Comparison of ENCODE assay signal across 8 cellular contexts in the genomic region with DNA sequence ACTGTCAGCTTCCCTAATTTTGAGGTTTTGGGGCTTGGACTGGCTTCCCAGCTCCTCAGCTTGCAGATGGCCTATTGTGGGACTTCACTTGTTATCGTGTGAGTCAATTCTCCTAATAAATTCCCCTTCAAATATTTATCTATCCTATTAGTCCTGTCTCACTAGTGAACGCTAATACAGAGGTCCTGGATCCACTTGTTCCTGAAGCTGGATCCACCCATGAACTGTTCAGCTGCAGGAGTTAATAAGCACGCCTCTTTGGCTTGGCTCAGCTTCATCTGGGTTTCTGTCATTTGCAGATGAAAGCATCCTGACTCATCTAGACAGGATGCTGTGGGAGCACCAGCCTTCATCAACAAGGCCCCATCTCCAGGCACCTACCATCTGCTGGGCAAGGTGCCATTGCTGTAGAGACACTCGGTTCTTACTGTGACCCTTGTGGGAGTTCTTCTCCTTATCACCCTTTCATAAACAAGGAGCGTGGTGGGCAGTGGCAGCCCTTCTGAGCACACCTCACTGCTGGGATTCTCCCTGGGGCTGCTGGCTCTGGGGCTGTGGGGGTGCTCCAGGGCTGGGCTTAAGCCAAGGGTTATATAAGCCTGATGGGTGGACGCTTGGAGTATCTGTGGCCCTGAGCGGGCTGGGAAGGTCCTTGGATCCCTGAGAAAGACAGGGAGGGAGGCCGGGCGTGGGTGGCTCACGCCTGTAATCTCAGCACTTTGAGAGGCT. TPM values are rescaled to one million over a fixed set of nuclear protein-coding genes. Genes with fewer than 3 reads are reported as not detected.
DNase-seq lines count a peak whose midpoint lies in the region; ATAC-seq, FAIRE-seq and TF ChIP-seq lines count a peak whose summit lies in the region.

No MANE protein-coding gene starts in this region.

- H3K4me3 Mint-ChIP-seq in HFFc6 = no peak overlapping the region

- H3K27ac Mint-ChIP-seq in HFFc6 = no peak overlapping the region; the same call in 1 of the 2 replicates

- H3K9me3 Mint-ChIP-seq in HFFc6 = no peaks in the 10 kb centered on the region

- H3K36me3 ChIP-seq in GM12878 (ENCODE audit: control insufficient read depth in 2 of 2, insufficient read depth in 2 of 2, low read length in 1 of 2) (no peaks in the 10 kb centered on the region), small intestine (ENCODE audit: control insufficient read depth in 2 of 2, insufficient read depth in 2 of 2, low read length in 2 of 2) (no peaks in the 10 kb centered on the region)

- no peak for TF ChIP-seq POLR2A in GM12878 (IDR thresholded peaks at IDR 0.05; ENCODE audit: low read depth, low read length)

- DNase-seq in HFFc6 = peak; percentile 72
- peak; percentile 43 for DNase-seq in activated CD4-positive, CD25-positive, alpha-beta regulatory T cell treated with anti-CD3 and anti-CD28 coated beads, Interleukin-2, amount 50 U/mL, for 16 hours (ENCODE audit: low read depth, low spot score)
- no peak for DNase-seq in GM12878 (ENCODE audit: low read depth, low spot score)
- DNase-seq in stimulated activated CD4-positive, alpha-beta T cell treated with anti-CD3 and anti-CD28 coated beads, TNF-alpha, amount 100 ng/mL, for 4 hours (ENCODE audit: low read depth in 3 of 3) = peak in 2 of 3 experiments; percentile 43 to 63
- DNase-seq in NCI-H2107 treated with DMSO at 0.1 percent for 48 hours (lab: John Stamatoyannopoulos, UW; ENCODE audit: unreplicated experiment) = no peak
- no peak for DNase-seq in small intestine

- no TSS peak for BruUV-seq in GM12878 (replicated peaks; lab: Mats Ljungman, UMichigan)

- H3K9me3 ChIP-seq in GM12878 (replicated peaks; ENCODE audit: control insufficient read depth, insufficient read depth, low read length) (no peaks in the 10 kb centered on the region), small intestine (ENCODE audit: control insufficient read depth, low read depth) (no peaks in the 10 kb centered on the region)

- H3K9ac ChIP-seq in GM12878 (ENCODE audit: control insufficient read depth, insufficient read depth, low read length) = no peak overlapping the region

- H3K79me2 ChIP-seq in GM12878 (ENCODE audit: control insufficient read depth, insufficient read depth, low read length) = no peaks in the 10 kb centered on the region

- H3K27me3 ChIP-seq in GM12878 (replicated peaks in 1 of 2; ENCODE audit: control insufficient read depth in 2 of 2, insufficient read depth in 2 of 2, low read length in 1 of 2) (no peaks in the 10 kb centered on the region), small intestine (ENCODE audit: control insufficient read depth in 2 of 2, insufficient read depth in 2 of 2, low read length in 2 of 2) (no peaks in the 10 kb centered on the region)

- H3K27ac ChIP-seq in GM12878 (ENCODE audit: control insufficient read depth, insufficient read depth) (no peak overlapping the region), small intestine (ENCODE audit: low read depth in 1 of 2, low read length in 1 of 2) (peak overlapping the region in 1 of 2 donors; percentile 63)

- intact Hi-C loops in GM12878 (cut with micrococcal nuclease; ENCODE audit: unreplicated experiment) = no loop called here

- no peak overlapping the region for H3K4me2 ChIP-seq in GM12878 (ENCODE audit: control insufficient read depth, insufficient read depth)

- no peak for TF ChIP-seq EP300 in GM12878 (IDR thresholded peaks at IDR 0.05; ENCODE audit: borderline replicate concordance in 1 of 2, control insufficient read depth in 1 of 2, low read depth in 2 of 2, low read length in 2 of 2)

- SMC1A ChIA-PET in GM12878 (lab: Charles Lee; ENCODE audit: uncharacterized antibody, unreplicated experiment) = no interaction called here

- POLR2A ChIA-PET in GM12878 (lab: Charles Lee) = interaction anchor here (0.6 kb wide), 1 partner anchor 10 kb away, joined by 4 read pairs; no protein-coding TSS in a partner anchor

- WGBS in GM12878 (ENCODE audit: insufficient coverage, insufficient replicate concordance, low lambda C conversion rate, missing lambda C conversion rate) = 32% methylated on average over 9 of the region's 10 CpGs
- WGBS in small intestine, 3 donors = 62 to 67% (median 66%) methylated on average over 10 of the region's 10 CpGs

- no peaks in the 10 kb centered on the region for H4K20me1 ChIP-seq in GM12878 (ENCODE audit: control insufficient read depth, insufficient read depth)

- CTCF ChIA-PET in GM12878 (lab: Yijun Ruan, JAX) = no interaction called here

- TF ChIP-seq CTCF in HFFc6 (IDR thresholded peaks at IDR 0.05) (no peak), GM12878 (IDR thresholded peaks at IDR 0.05 in 2 of 3, conservative IDR thresholded peaks at IDR 0.05 in 1 of 3; ENCODE audit: control insufficient read depth in 2 of 3, extremely low read depth in 1 of 3, insufficient read depth in 1 of 3, low read depth in 3 of 3, low read length in 3 of 3) (no peak)

- in situ Hi-C loops in GM12878 (cut with MboI) = no loop called here

- H3K36me3 Mint-ChIP-seq in HFFc6 (ENCODE audit: low read depth) = no peaks in the 10 kb centered on the region

- H3K4me1 Mint-ChIP-seq in HFFc6 (ENCODE audit: low read depth) = peaks cover 37% of the 10 kb centered on the region

- H3K27me3 Mint-ChIP-seq in HFFc6 (ENCODE audit: insufficient read depth) = no peaks in the 10 kb centered on the region; the same call in none of the 2 replicates

- ATAC-seq in GM12878 (peak; percentile 83), HG03342 (IDR thresholded peaks at IDR 0.05; ENCODE audit: unreplicated experiment) (no peak), GM19463 (IDR thresholded peaks at IDR 0.05; ENCODE audit: unreplicated experiment) (no peak)

- TF ChIP-seq RAD21 in GM12878 (IDR thresholded peaks at IDR 0.05; ENCODE audit: insufficient read depth, low read depth, low read length) = no peak

- FAIRE-seq in GM12878 (lab: Jason Lieb, UNC) = peak; percentile 27
- no peak for FAIRE-seq in small intestine (lab: Jason Lieb, UNC)

- RAD21 ChIA-PET in GM12878 (lab: Charles Lee; ENCODE audit: unreplicated experiment) = no interaction called here

- H3K4me3 ChIP-seq in GM12878 = no peak overlapping the region
- no peak overlapping the region for H3K4me3 ChIP-seq in small intestine (ENCODE audit: low read depth in 1 of 2, low read length in 2 of 2)

- H2AFZ ChIP-seq in GM12878 (ENCODE audit: control insufficient read depth, low read depth, low read length) = no peak overlapping the region

- H3K4me1 ChIP-seq in GM12878 (ENCODE audit: control insufficient read depth, insufficient read depth, low read length) (no peaks in the 10 kb centered on the region), small intestine (ENCODE audit: control insufficient read depth in 2 of 2, insufficient read depth in 1 of 2, low read depth in 1 of 2, low read length in 1 of 2) (no peaks in the 10 kb centered on the region)

RNA-seq across cellular contexts. Expression of a gene that starts 23.2 kb away (rescaled TPM):
- 1 to 10 TPM; 2.9 to 5.0 (median 4.4) TPM for total RNA-seq in HFFc6 (2021; fragmentation: NEBNext Ultra II Directional; extraction: Animal tissue kit (Norgen Biotek cat#: 25700))
- 3.0 and 4.0 TPM in 2 replicates for total RNA-seq in GM12878 (2013; cell fraction: nucleolus; rRNA removed)
- total RNA-seq in GM12878 (2014; rRNA removed) (1.7 and 2.0 TPM in 2 replicates), GM12878 (2014; rRNA removed; fragmentation: Illumina TruSeq; extraction: Trizol) (2.0 and 2.2 TPM in 2 replicates), GM12878 (2021) (4.0 and 6.9 TPM in 2 replicates)
- polyA plus RNA-seq in GM12878 (2011; ENCODE audit: low read depth) = 0.64 TPM
- polyA plus RNA-seq in GM12878 (2011; rRNA removed) (3.3 and 5.3 TPM in 2 replicates), GM12878 (2014; fragmentation: Illumina TruSeq; extraction: Trizol) (1.6 and 2.0 TPM in 2 replicates), GM12878 (2014; fragmentation: Nextera tagmentation; extraction: Ambion mirVana) (1 to 10 TPM in 1 of 2 experiments, under 1 TPM in 1; 0.39 to 1.2 TPM), GM12878 (2014; rRNA removed) (4.5 and 8.0 TPM in 2 replicates), GM12878 (2016; fragmentation: Nextera tagmentation; extraction: Ambion mirVana) (1 to 10 TPM; 1.7 to 4.0 TPM), small intestine (10 to 100 TPM in 2 of 3 donors, 1 to 10 TPM in 1; 7.5 to 19.2 (median 13.2) TPM)
- 11.4 and 12.2 TPM in 2 replicates for polyA plus RNA-seq in GM12878 (2011; cell fraction: cytosol; rRNA removed)
- polyA plus RNA-seq in GM12878 (2011; cell fraction: nucleus; rRNA removed) = 51.2 and 52.4 TPM in 2 replicates
- polyA plus RNA-seq in GM12878 (2012) = 2.5 and 3.3 TPM in 2 replicates
- 8.0 and 8.8 TPM in 2 replicates for polyA minus RNA-seq in GM12878 (2011; rRNA and poly(A)+ RNA removed)
- polyA minus RNA-seq in GM12878 (2011; cell fraction: cytosol; rRNA and poly(A)+ RNA removed) = 4.1 and 4.5 TPM in 2 replicates
- polyA minus RNA-seq in GM12878 (2011; cell fraction: nucleus; rRNA and poly(A)+ RNA removed) = 9.7 and 14.4 TPM in 2 replicates

RNA-seq across cellular contexts. Expression of a gene that starts 33.5 kb away (rescaled TPM):
- 10 to 100 TPM; 36.9 to 43.0 (median 39.9) TPM for total RNA-seq in HFFc6 (2021; fragmentation: NEBNext Ultra II Directional; extraction: Animal tissue kit (Norgen Biotek cat#: 25700))
- total RNA-seq in GM12878 (2013; cell fraction: nucleolus; rRNA removed) = 14.1 and 15.0 TPM in 2 replicates
- total RNA-seq in GM12878 (2014; rRNA removed) = 13.2 and 16.7 TPM in 2 replicates
- 3.7 and 4.1 TPM in 2 replicates for total RNA-seq in GM12878 (2014; rRNA removed; fragmentation: Illumina TruSeq; extraction: Trizol)
- 26.5 and 27.8 TPM in 2 replicates for total RNA-seq in GM12878 (2021)
- polyA plus RNA-seq in GM12878 (2011; ENCODE audit: low read depth) = 4.4 TPM
- polyA plus RNA-seq in GM12878 (2011; rRNA removed) = 2.7 and 4.8 TPM in 2 replicates
- polyA plus RNA-seq in GM12878 (2011; cell fraction: cytosol; rRNA removed) = 9.2 and 13.6 TPM in 2 replicates
- 38.6 and 55.4 TPM in 2 replicates for polyA plus RNA-seq in GM12878 (2011; cell fraction: nucleus; rRNA removed)
- 13.4 and 14.3 TPM in 2 replicates for polyA plus RNA-seq in GM12878 (2012)
- 2.5 and 7.2 TPM in 2 replicates for polyA plus RNA-seq in GM12878 (2014; fragmentation: Illumina TruSeq; extraction: Trizol)
- 1 to 10 TPM in 1 of 2 experiments, under 1 TPM in 1; 0.16 to 2.3 TPM for polyA plus RNA-seq in GM12878 (2014; fragmentation: Nextera tagmentation; extraction: Ambion mirVana)
- polyA plus RNA-seq in GM12878 (2014; rRNA removed) = 21.4 and 22.5 TPM in 2 replicates
- polyA plus RNA-seq in GM12878 (2016; fragmentation: Nextera tagmentation; extraction: Ambion mirVana) = 10 to 100 TPM; 27.4 to 37.6 TPM
- polyA minus RNA-seq in GM12878 (2011; rRNA and poly(A)+ RNA removed) = 4.4 and 7.5 TPM in 2 replicates
- 4.8 and 5.6 TPM in 2 replicates for polyA minus RNA-seq in GM12878 (2011; cell fraction: cytosol; rRNA and poly(A)+ RNA removed)
- polyA minus RNA-seq in GM12878 (2011; cell fraction: nucleus; rRNA and poly(A)+ RNA removed) = 4.0 and 8.2 TPM in 2 replicates
- 10 to 100 TPM; 41.7 to 65.1 (median 53.0) TPM for polyA plus RNA-seq in small intestine

RNA-seq across cellular contexts. Expression of a gene that starts 57.3 kb away (rescaled TPM):
- total RNA-seq in HFFc6 (2021; fragmentation: NEBNext Ultra II Directional; extraction: Animal tissue kit (Norgen Biotek cat#: 25700)) = 10 to 100 TPM; 18.1 to 21.9 (median 19.9) TPM
- total RNA-seq in GM12878 (2013; cell fraction: nucleolus; rRNA removed) = 142 and 145 TPM in 2 replicates
- total RNA-seq in GM12878 (2014; rRNA removed) (52.1 and 54.4 TPM in 2 replicates), GM12878 (2014; rRNA removed; fragmentation: Illumina TruSeq; extraction: Trizol) (33.8 and 37.8 TPM in 2 replicates), GM12878 (2021) (44.3 and 51.8 TPM in 2 replicates)
- polyA plus RNA-seq in GM12878 (2011; ENCODE audit: low read depth) = 29.6 TPM
- polyA plus RNA-seq in GM12878 (2011; rRNA removed) (80.2 and 93.9 TPM in 2 replicates), GM12878 (2014; fragmentation: Illumina TruSeq; extraction: Trizol) (57.1 and 60.7 TPM in 2 replicates), GM12878 (2014; fragmentation: Nextera tagmentation; extraction: Ambion mirVana) (10 to 100 TPM; 12.2 to 16.2 TPM), GM12878 (2014; rRNA removed) (75.1 and 75.2 TPM in 2 replicates), GM12878 (2016; fragmentation: Nextera tagmentation; extraction: Ambion mirVana) (10 to 100 TPM; 41.2 to 42.0 TPM), small intestine (10 to 100 TPM; 16.5 to 23.3 (median 21.7) TPM)
- 85.1 and 104 TPM in 2 replicates for polyA plus RNA-seq in GM12878 (2011; cell fraction: cytosol; rRNA removed)
- polyA plus RNA-seq in GM12878 (2011; cell fraction: nucleus; rRNA removed) = 186 and 193 TPM in 2 replicates
- 33.0 and 38.1 TPM in 2 replicates for polyA plus RNA-seq in GM12878 (2012)
- polyA minus RNA-seq in GM12878 (2011; rRNA and poly(A)+ RNA removed) = 54.8 and 72.3 TPM in 2 replicates
- polyA minus RNA-seq in GM12878 (2011; cell fraction: cytosol; rRNA and poly(A)+ RNA removed) = 14.2 and 17.6 TPM in 2 replicates
- 42.8 and 83.8 TPM in 2 replicates for polyA minus RNA-seq in GM12878 (2011; cell fraction: nucleus; rRNA and poly(A)+ RNA removed)

Comparison
In these comparisons a context has a peak if more than half of its experiments do, and no peak if none do; other contexts are left out.
1. DNase-seq: peak in HFFc6 (single experiment), activated CD4-positive, CD25-positive, alpha-beta regulatory T cell treated with anti-CD3 and anti-CD28 coated beads, Interleukin-2, amount 50 U/mL, for 16 hours (single experiment) and stimulated activated CD4-positive, alpha-beta T cell treated with anti-CD3 and anti-CD28 coated beads, TNF-alpha, amount 100 ng/mL, for 4 hours (2 of 3); none in GM12878 (single experiment), NCI-H2107 treated with DMSO at 0.1 percent for 48 hours (single experiment) and small intestine (single experiment).